ENCODE assay signal across 20 cellular contexts in the genomic region with DNA sequence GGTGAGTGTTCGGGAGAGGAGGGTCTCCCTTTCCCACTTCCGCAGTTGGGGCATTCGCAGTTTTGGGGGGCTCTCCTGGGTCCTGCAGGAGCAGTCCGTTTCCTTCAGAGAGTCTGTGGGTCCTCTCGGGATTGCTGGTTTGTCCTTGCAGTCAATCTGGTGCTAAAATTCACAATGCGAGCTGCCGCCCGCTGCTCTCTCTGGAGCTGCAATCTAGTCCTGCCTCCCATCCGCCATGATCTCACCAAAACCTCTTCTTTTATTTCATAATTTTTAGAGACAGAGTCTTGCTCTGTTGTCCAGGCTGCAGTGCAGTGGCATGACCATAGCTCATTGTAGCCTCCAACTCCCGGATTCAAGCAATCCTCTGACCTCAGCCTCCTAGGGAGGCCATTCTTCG. TPM values are rescaled to one million over a fixed set of nuclear protein-coding genes. Genes with fewer than 3 reads are reported as not detected.
DNase-seq lines count a peak whose midpoint lies in the region; ATAC-seq and TF ChIP-seq lines count a peak whose summit lies in the region.
"Had no signal": no experiment of that assay in that cellular context is flagged by ENCODE, and none has a peak within 500 bp of the region (broad histone marks: within the 10 kb centered on the region; RNA-seq: fewer than 3 reads in every experiment).

No MANE protein-coding gene starts in this region.

- H3K36me3 ChIP-seq in Caco-2 (ENCODE audit: control insufficient read depth, insufficient read depth, low read length) = no peaks in the 10 kb centered on the region
- no peaks in the 10 kb centered on the region for H3K36me3 ChIP-seq in ascending aorta
- H3K36me3 ChIP-seq: gastrocnemius medialis, lower lobe of right lung, thyroid gland had no signal

- H3K4me3 ChIP-seq in Caco-2 (ENCODE audit: low read depth, low read length) (no peak overlapping the region), ascending aorta (peak overlapping the region in 1 of 2 donors; percentile 42)
- H3K4me3 ChIP-seq: dorsolateral prefrontal cortex, gastrocnemius medialis, lower lobe of right lung, thyroid gland had no signal

- H3K27me3 ChIP-seq in Caco-2 (replicated peaks; ENCODE audit: control insufficient read depth, insufficient read depth, low read length) (no peaks in the 10 kb centered on the region), ascending aorta (no peaks in the 10 kb centered on the region)
- H3K27me3 ChIP-seq: dorsolateral prefrontal cortex, gastrocnemius medialis, thyroid gland had no signal

- intact Hi-C loops in Caco-2 (cut with micrococcal nuclease; ENCODE audit: unreplicated experiment) = no loop called here
- intact Hi-C loops in ascending aorta (cut with DNase I) = no loop called here

- POLR2A ChIA-PET in Caco-2 (lab: Charles Lee) = no interaction called here

- peak overlapping the region; percentile 74 for H3K4me3 Mint-ChIP-seq in T-helper 1 cell treated with Interleukin-12 subunit alpha and Interleukin-12 subunit beta and Interleukin-4 antibody, amounts not matched to agents 30 μg/mL and 1 μg/mL, for 36 hours
- H3K4me3 Mint-ChIP-seq in Caco-2 (ENCODE audit: unreplicated experiment) (no peak overlapping the region), mesothelial cell of epicardium (peak overlapping the region; percentile 70)

- TF ChIP-seq CTCF in Caco-2 (IDR thresholded peaks at IDR 0.05; ENCODE audit: insufficient read depth in 1 of 2, low read depth in 1 of 2, low read length in 1 of 2, severe bottlenecking in 1 of 2, unreplicated experiment in 1 of 2) = no peak
- TF ChIP-seq CTCF in ascending aorta (IDR thresholded peaks at IDR 0.05) = no peak
- TF ChIP-seq CTCF in mesothelial cell of epicardium (IDR thresholded peaks at IDR 0.05; ENCODE audit: unreplicated experiment) = no peak

- H3K9me3 Mint-ChIP-seq in T-helper 1 cell treated with Interleukin-12 subunit alpha and Interleukin-12 subunit beta and Interleukin-4 antibody, amounts not matched to agents 30 μg/mL and 1 μg/mL, for 36 hours = no peaks in the 10 kb centered on the region
- H3K9me3 Mint-ChIP-seq in Caco-2 (ENCODE audit: unreplicated experiment) (no peaks in the 10 kb centered on the region), mesothelial cell of epicardium (no peaks in the 10 kb centered on the region)
- H3K9me3 Mint-ChIP-seq: activated naive CD4-positive, alpha-beta T cell treated with anti-CD3 and anti-CD28 coated beads, Interleukin-2, amount 50 U/mL, for 72 hours; naive B cell had no signal

- ATAC-seq in HG02981 (IDR thresholded peaks at IDR 0.05; ENCODE audit: unreplicated experiment) (no peak), HG03378 (IDR thresholded peaks at IDR 0.05; ENCODE audit: unreplicated experiment) (no peak), HG03108 (IDR thresholded peaks at IDR 0.05; ENCODE audit: unreplicated experiment) (no peak)
- ATAC-seq: activated naive CD4-positive, alpha-beta T cell treated with anti-CD3 and anti-CD28 coated beads, Interleukin-2, amount 50 U/mL, for 72 hours; gastrocnemius medialis; lower lobe of right lung; psoas muscle had no signal

- CTCF ChIA-PET in Caco-2 (lab: Charles Lee) = no interaction called here

- no TSS peak for BruUV-seq in Caco-2 (replicated peaks; lab: Mats Ljungman, UMichigan)

- no peaks in the 10 kb centered on the region for H3K27me3 Mint-ChIP-seq in T-helper 1 cell treated with Interleukin-12 subunit alpha and Interleukin-12 subunit beta and Interleukin-4 antibody, amounts not matched to agents 30 μg/mL and 1 μg/mL, for 36 hours (ENCODE audit: low read depth)
- H3K27me3 Mint-ChIP-seq in Caco-2 (ENCODE audit: insufficient read depth, unreplicated experiment) = no peaks in the 10 kb centered on the region
- H3K27me3 Mint-ChIP-seq in mesothelial cell of epicardium (ENCODE audit: low read depth) = no peaks in the 10 kb centered on the region
- H3K27me3 Mint-ChIP-seq: naive B cell had no signal

- peak overlapping the region; percentile 48 to 51 for H3K27ac ChIP-seq in ascending aorta
- H3K27ac ChIP-seq: 22Rv1, dorsolateral prefrontal cortex, gastrocnemius medialis, lower lobe of right lung, psoas muscle, thyroid gland had no signal

- DNase-seq in T-helper 1 cell = no peak
- no peak for DNase-seq in Caco-2
- DNase-seq in ascending aorta (ENCODE audit: low spot score in 2 of 2) = no peak
- no peak for DNase-seq in mesothelial cell of epicardium (ENCODE audit: low spot score in 2 of 2, unreplicated experiment in 2 of 2)
- DNase-seq: activated CD8-positive, alpha-beta memory T cell treated with anti-CD3 and anti-CD28 coated beads, Interleukin-2, amount 50 U/mL, for 48 hours; Calu3; dorsolateral prefrontal cortex; gastrocnemius medialis; Karpas-422; lower lobe of right lung; naive B cell; NCI-H1105; psoas muscle; thyroid gland had no signal

- peaks cover 12% of the 10 kb centered on the region for H3K4me1 Mint-ChIP-seq in T-helper 1 cell treated with Interleukin-12 subunit alpha and Interleukin-12 subunit beta and Interleukin-4 antibody, amounts not matched to agents 30 μg/mL and 1 μg/mL, for 36 hours (ENCODE audit: low read depth)
- H3K4me1 Mint-ChIP-seq in Caco-2 (ENCODE audit: low read depth, unreplicated experiment) (no peaks in the 10 kb centered on the region), mesothelial cell of epicardium (no peaks in the 10 kb centered on the region)

- H3K4me1 ChIP-seq in Caco-2 = no peaks in the 10 kb centered on the region
- H3K4me1 ChIP-seq in ascending aorta = peaks cover 0 to 10% of the 10 kb centered on the region in 2 donors
- H3K4me1 ChIP-seq: gastrocnemius medialis, lower lobe of right lung, psoas muscle, thyroid gland had no signal

- no peaks in the 10 kb centered on the region for H3K36me3 Mint-ChIP-seq in T-helper 1 cell treated with Interleukin-12 subunit alpha and Interleukin-12 subunit beta and Interleukin-4 antibody, amounts not matched to agents 30 μg/mL and 1 μg/mL, for 36 hours (ENCODE audit: low read depth)
- peaks cover under 1% of the 10 kb centered on the region for H3K36me3 Mint-ChIP-seq in Caco-2 (ENCODE audit: insufficient read depth, unreplicated experiment)
- peaks cover 19% of the 10 kb centered on the region for H3K36me3 Mint-ChIP-seq in mesothelial cell of epicardium

- no peak overlapping the region for H3K27ac Mint-ChIP-seq in T-helper 1 cell treated with Interleukin-12 subunit alpha and Interleukin-12 subunit beta and Interleukin-4 antibody, amounts not matched to agents 30 μg/mL and 1 μg/mL, for 36 hours
- H3K27ac Mint-ChIP-seq in Caco-2 (ENCODE audit: unreplicated experiment) = peak overlapping the region; percentile 25
- H3K27ac Mint-ChIP-seq in mesothelial cell of epicardium = peak overlapping the region; percentile 55
- H3K27ac Mint-ChIP-seq: activated naive CD4-positive, alpha-beta T cell treated with anti-CD3 and anti-CD28 coated beads, Interleukin-2, amount 50 U/mL, for 72 hours had no signal

- H3K9me3 ChIP-seq in Caco-2 (no peaks in the 10 kb centered on the region), ascending aorta (no peaks in the 10 kb centered on the region)
- H3K9me3 ChIP-seq: gastrocnemius medialis, lower lobe of right lung, psoas muscle, thyroid gland had no signal

RNA-seq across cellular contexts. Expression of gene RNFT2, which starts 22.5 kb away (rescaled TPM):
- 10.5 and 11.6 TPM in 2 replicates for total RNA-seq in Caco-2 (2022)
- 0.21 TPM for total RNA-seq in ascending aorta
- total RNA-seq in mesothelial cell of epicardium = 27.7 to 33.2 TPM (median 32.5 TPM) in 3 replicates

RNA-seq across cellular contexts. Expression of gene SPRING1, which starts 22.8 kb away (rescaled TPM):
- total RNA-seq in Caco-2 (2022) (68.5 and 69.6 TPM in 2 replicates), ascending aorta (16.0 TPM), mesothelial cell of epicardium (34.3 to 36.2 TPM (median 35.8 TPM) in 3 replicates)
